ENCODE assay signal across 23 cellular contexts in the genomic region with DNA sequence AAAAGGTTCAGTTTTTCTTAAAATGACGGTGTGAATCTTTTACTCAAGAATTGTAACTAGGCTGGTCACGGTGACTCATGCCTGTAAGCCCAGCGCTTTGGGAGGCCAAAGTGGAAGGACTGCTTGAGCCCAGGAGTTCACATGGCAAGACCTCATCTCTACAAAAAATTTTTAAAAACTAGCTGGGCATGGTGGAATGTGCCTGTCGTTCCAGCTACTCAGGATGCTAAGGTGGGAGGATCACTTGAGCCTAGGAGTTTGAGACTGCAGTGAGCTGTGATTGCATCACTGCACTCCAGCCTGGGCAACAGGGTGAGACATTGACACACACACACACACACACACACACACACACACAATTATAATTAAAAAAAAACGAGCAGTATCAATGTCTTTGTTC.
A peak's percentile ranks its signal among the peaks of the same experiment; 100 is the strongest.
DNase-seq lines count a peak whose midpoint lies in the region; ATAC-seq, FAIRE-seq and TF ChIP-seq lines count a peak whose summit lies in the region.
"Had no signal": no experiment of that assay in that cellular context is flagged by ENCODE, and none has a peak within 500 bp of the region (broad histone marks: within the 10 kb centered on the region; RNA-seq: fewer than 3 reads in every experiment).

No MANE protein-coding gene starts in this region.

- H3K27ac ChIP-seq in mammary epithelial cell (ENCODE audit: insufficient read depth, low read depth, low read length) (no peak overlapping the region), H1 (ENCODE audit: low read depth, low read length) (no peak overlapping the region), thyroid gland (no peak overlapping the region)
- H3K27ac ChIP-seq in CD8-positive, alpha-beta T cell (ENCODE audit: low read depth, low read length) = no peak overlapping the region
- H3K27ac ChIP-seq: BLaER1 had no signal

- no peaks in the 10 kb centered on the region for H3K79me1 ChIP-seq in H1 (ENCODE audit: low read depth, low read length)

- POLR2A ChIA-PET in MCF 10A (lab: Yijun Ruan, JAX) = interaction anchor here (0.7 kb wide), 1 partner anchor 153 kb away, joined by 3 read pairs; no protein-coding TSS in a partner anchor
- POLR2A ChIA-PET in H1 (lab: Charles Lee; ENCODE audit: partially characterized antibody) = no interaction called here
- POLR2A ChIA-PET in CD8-positive, alpha-beta T cell (lab: Charles Lee) = no interaction called here

- no peaks in the 10 kb centered on the region for H3K27me3 ChIP-seq in mammary epithelial cell (ENCODE audit: insufficient read depth, low read length)
- no peaks in the 10 kb centered on the region for H3K27me3 ChIP-seq in MG63
- H3K27me3 ChIP-seq in H1 (replicated peaks in 1 of 4; ENCODE audit: control insufficient read depth in 3 of 4, extremely low read depth in 1 of 4, insufficient read depth in 3 of 4, low read length in 3 of 4) = no peaks in the 10 kb centered on the region
- H3K27me3 ChIP-seq in thyroid gland = no peaks in the 10 kb centered on the region
- no peaks in the 10 kb centered on the region for H3K27me3 ChIP-seq in CD8-positive, alpha-beta T cell (ENCODE audit: insufficient read depth, low read length)
- H3K27me3 ChIP-seq: BE2C, BLaER1 had no signal

- no peak overlapping the region for H3K4ac ChIP-seq in H1 (replicated peaks; ENCODE audit: insufficient read length, low read depth, low read length)

- no peak overlapping the region for H3K4me2 ChIP-seq in mammary epithelial cell (ENCODE audit: insufficient read depth, low read depth, low read length)
- no peak overlapping the region for H3K4me2 ChIP-seq in H1 (ENCODE audit: insufficient read depth in 1 of 2, low read depth in 2 of 2, low read length in 2 of 2)
- H3K4me2 ChIP-seq: BLaER1 had no signal

- H3K23ac ChIP-seq in H1 (ENCODE audit: insufficient read length) = no peak overlapping the region

- no peaks in the 10 kb centered on the region for H3K27me3 Mint-ChIP-seq in MCF 10A (ENCODE audit: insufficient read depth, unreplicated experiment)
- no peaks in the 10 kb centered on the region for H3K27me3 Mint-ChIP-seq in CD8-positive, alpha-beta T cell (ENCODE audit: low read depth)
- H3K27me3 Mint-ChIP-seq: CD4-positive, alpha-beta memory T cell; CD4-positive, CD25-positive, alpha-beta regulatory T cell had no signal

- H3K4me3 ChIP-seq in mammary epithelial cell (replicated peaks in 1 of 3; ENCODE audit: insufficient read depth in 1 of 3, low read depth in 2 of 3, low read length in 3 of 3) (no peak overlapping the region), MG63 (no peak overlapping the region), H1 (ENCODE audit: extremely low read depth in 1 of 4, insufficient read depth in 2 of 4, low read depth in 3 of 4, low read length in 4 of 4) (no peak overlapping the region), thyroid gland (replicated peaks in 1 of 3) (no peak overlapping the region)
- no peak overlapping the region for H3K4me3 ChIP-seq in CD8-positive, alpha-beta T cell (ENCODE audit: low read depth, low read length)
- H3K4me3 ChIP-seq: BLaER1 had no signal

- peaks cover 26% of the 10 kb centered on the region for H3K9me3 ChIP-seq in mammary epithelial cell (replicated peaks; ENCODE audit: insufficient read depth, low read length)
- no peaks in the 10 kb centered on the region for H3K9me3 ChIP-seq in MG63
- no peaks in the 10 kb centered on the region for H3K9me3 ChIP-seq in H1 (ENCODE audit: insufficient read depth in 2 of 2, low read depth in 1 of 2, low read length in 1 of 2)
- no peaks in the 10 kb centered on the region for H3K9me3 ChIP-seq in thyroid gland
- H3K9me3 ChIP-seq in CD8-positive, alpha-beta T cell (ENCODE audit: low read length) = no peaks in the 10 kb centered on the region
- H3K9me3 ChIP-seq: BE2C, BLaER1, Caco-2 had no signal

- BruUV-seq in MCF 10A (replicated peaks; lab: Mats Ljungman, UMichigan) (no TSS peak), mammary epithelial cell (replicated peaks; lab: Mats Ljungman, UMichigan) (no TSS peak)

- H2AFZ ChIP-seq in mammary epithelial cell (ENCODE audit: low read depth, low read length) (no peak overlapping the region), H1 (ENCODE audit: low read length) (0 out of 2 replicates have a peak overlapping the region, but pooled peaks have one; percentile 21)

- no peak overlapping the region for H3K9ac ChIP-seq in mammary epithelial cell (ENCODE audit: insufficient read depth, low read length)
- no peak overlapping the region for H3K9ac ChIP-seq in H1 (replicated peaks in 1 of 4; ENCODE audit: extremely low read depth in 1 of 4, low read depth in 3 of 4, low read length in 3 of 4)
- H3K9ac ChIP-seq: BLaER1 had no signal

- no peak overlapping the region for H3K56ac ChIP-seq in H1 (replicated peaks; ENCODE audit: insufficient read length, low read depth, low read length)

- no peak for ATAC-seq in HG03025 (IDR thresholded peaks at IDR 0.05; ENCODE audit: low FRiP score, unreplicated experiment)
- ATAC-seq in CD8-positive, alpha-beta T cell = no peak

- H4K5ac ChIP-seq in H1 (ENCODE audit: insufficient read length, low read depth, low read length) = no peak overlapping the region

- H2BK120ac ChIP-seq in H1 (replicated peaks; ENCODE audit: low read depth, low read length) = no peak overlapping the region

- TF ChIP-seq CTCF in MCF 10A (IDR thresholded peaks at IDR 0.05; ENCODE audit: unreplicated experiment) (no peak), mammary epithelial cell (conservative IDR thresholded peaks at IDR 0.05 in 1 of 2, IDR thresholded peaks at IDR 0.05 in 1 of 2; ENCODE audit: extremely low read depth in 1 of 2, insufficient read depth in 1 of 2, low read depth in 1 of 2, low read length in 2 of 2) (no peak), H1 (IDR thresholded peaks at IDR 0.05; ENCODE audit: control extremely low read depth in 1 of 3, insufficient read depth in 1 of 3, low read depth in 1 of 3, low read length in 3 of 3) (no peak), thyroid gland (IDR thresholded peaks at IDR 0.05) (no peak)
- no peak for TF ChIP-seq CTCF in CD8-positive, alpha-beta T cell (IDR thresholded peaks at IDR 0.05)

- H3K36me3 Mint-ChIP-seq in MCF 10A (ENCODE audit: insufficient read depth, unreplicated experiment) = no peaks in the 10 kb centered on the region
- H3K36me3 Mint-ChIP-seq in CD8-positive, alpha-beta T cell = no peaks in the 10 kb centered on the region
- H3K36me3 Mint-ChIP-seq: CD14-positive monocyte; CD4-positive, alpha-beta memory T cell; CD4-positive, CD25-positive, alpha-beta regulatory T cell had no signal

- H3K4me1 ChIP-seq in mammary epithelial cell (ENCODE audit: insufficient read depth, low read length) (no peaks in the 10 kb centered on the region), H1 (replicated peaks in 1 of 4; ENCODE audit: control insufficient read depth in 3 of 4, insufficient read depth in 4 of 4, low read length in 3 of 4) (peaks cover 0 to 4% (median 1%) of the 10 kb centered on the region in 4 experiments; a peak in 4 of 7 replicates), thyroid gland (no peaks in the 10 kb centered on the region)
- H3K4me1 ChIP-seq in CD8-positive, alpha-beta T cell (ENCODE audit: insufficient read depth, low read length) = no peaks in the 10 kb centered on the region
- H3K4me1 ChIP-seq: BE2C, BLaER1 had no signal

- dilution Hi-C loops in mammary epithelial cell (cut with HindIII; ENCODE audit: low sequenced_read_pairs) = no loop called here

- no peaks in the 10 kb centered on the region for H3K79me2 ChIP-seq in mammary epithelial cell (ENCODE audit: insufficient read depth, low read length)
- H3K79me2 ChIP-seq in H1 (ENCODE audit: control insufficient read depth in 1 of 2, insufficient read depth in 2 of 2, low read length in 2 of 2) = no peaks in the 10 kb centered on the region

- no peak for TF ChIP-seq EP300 in H1 (IDR thresholded peaks at IDR 0.05; ENCODE audit: borderline replicate concordance in 1 of 2, low read depth in 2 of 2, low read length in 2 of 2)

- no peak overlapping the region for H3K18ac ChIP-seq in H1 (ENCODE audit: extremely low read depth, low read length)

- H3K36me3 ChIP-seq in mammary epithelial cell (ENCODE audit: insufficient read depth, low read length) (no peaks in the 10 kb centered on the region), MG63 (no peaks in the 10 kb centered on the region), H1 (ENCODE audit: control insufficient read depth in 2 of 4, insufficient read depth in 4 of 4, low read length in 3 of 4) (no peaks in the 10 kb centered on the region), thyroid gland (no peaks in the 10 kb centered on the region)
- no peaks in the 10 kb centered on the region for H3K36me3 ChIP-seq in CD8-positive, alpha-beta T cell (ENCODE audit: insufficient read depth, low read length)
- H3K36me3 ChIP-seq: BE2C, BLaER1 had no signal

- H3K4me3 Mint-ChIP-seq in MCF 10A (ENCODE audit: unreplicated experiment) = no peak overlapping the region
- H3K4me3 Mint-ChIP-seq in CD8-positive, alpha-beta T cell = no peak overlapping the region
- H3K4me3 Mint-ChIP-seq: CD14-positive monocyte; CD4-positive, alpha-beta memory T cell; CD4-positive, CD25-positive, alpha-beta regulatory T cell had no signal

- in situ Hi-C loops in mammary epithelial cell (cut with MboI; ENCODE audit: low sequenced_read_pairs in 2 of 2) = no loop called here

- no peak overlapping the region for H3K14ac ChIP-seq in H1 (ENCODE audit: insufficient read length)

- peaks cover 4% of the 10 kb centered on the region; the same call in 1 of the 2 replicates for H3K23me2 ChIP-seq in H1 (ENCODE audit: low read depth, low read length)

- 64% methylated on average over 4 of the region's 5 CpGs for WGBS in mammary epithelial cell (ENCODE audit: low coverage, missing lambda C conversion rate)
- WGBS in H1 (ENCODE audit: extremely low coverage in 1 of 2, insufficient coverage in 1 of 2, insufficient read length in 1 of 2, insufficient replicate concordance in 2 of 2, low coverage in 1 of 2, low lambda C conversion rate in 2 of 2, missing lambda C conversion rate in 1 of 2), 2 experiments = 87% methylated on average over 5 of the region's 5 CpGs; no CpG with 5 or more reads in 1 of the 2 experiments
- WGBS in thyroid gland, 2 donors = 35 to 44% methylated on average over 5 of the region's 5 CpGs

- no peak for FAIRE-seq in H1 (lab: Jason Lieb, UNC)
- FAIRE-seq: A204.1, D721Med, G401.6, GM12891, GM19239 had no signal

- H2BK15ac ChIP-seq in H1 (ENCODE audit: low read length) = no peak overlapping the region

- no peak overlapping the region for H4K91ac ChIP-seq in H1 (replicated peaks; ENCODE audit: insufficient read length, low read length)

- TF ChIP-seq RAD21 in H1 (IDR thresholded peaks at IDR 0.05 in 1 of 2, conservative IDR thresholded peaks at IDR 0.05 in 1 of 2; ENCODE audit: low read depth in 2 of 2, low read length in 2 of 2) = no peak

- H2BK12ac ChIP-seq in H1 (ENCODE audit: low read depth, low read length) = no peak overlapping the region

- intact Hi-C loops in MCF 10A (cut with micrococcal nuclease) = no loop called here
- intact Hi-C loops in mammary epithelial cell (cut with micrococcal nuclease) = no loop called here
- intact Hi-C loops in thyroid gland (cut with DNase I) = no loop called here
- intact Hi-C loops in CD8-positive, alpha-beta T cell (cut with DNase I, micrococcal nuclease) = no loop called here

- TF ChIP-seq POLR2A in H1 (IDR thresholded peaks at IDR 0.05; ENCODE audit: control extremely low read depth in 1 of 2, low read depth in 2 of 2, low read length in 2 of 2) (no peak), thyroid gland (IDR thresholded peaks at IDR 0.05) (no peak)

- DNase-seq in MCF 10A (ENCODE audit: unreplicated experiment) (peak; percentile 5), mammary epithelial cell (no peak), MG63 (peak; percentile 47), H1 (ENCODE audit: low read depth in 1 of 2, low spot score in 2 of 2) (no peak), thyroid gland (peak; percentile 54 to 68)
- no peak for DNase-seq in CD8-positive, alpha-beta T cell
- DNase-seq: 8988T; ACHN; BE2C; Caco-2; Calu3; CD4-positive, alpha-beta memory T cell; CD4-positive, CD25-positive, alpha-beta regulatory T cell; DMS79 treated with DMSO at 0.1 percent for 48 hours; GF-D8 had no signal

- H4K8ac ChIP-seq in H1 (ENCODE audit: extremely low read depth, insufficient read depth, low read length) = no peak overlapping the region

- no peaks in the 10 kb centered on the region for H3K4me1 Mint-ChIP-seq in MCF 10A (ENCODE audit: insufficient read depth, unreplicated experiment)
- no peaks in the 10 kb centered on the region for H3K4me1 Mint-ChIP-seq in CD8-positive, alpha-beta T cell (ENCODE audit: low read depth)
- H3K4me1 Mint-ChIP-seq: CD14-positive monocyte; CD4-positive, alpha-beta memory T cell; CD4-positive, CD25-positive, alpha-beta regulatory T cell had no signal

- no peak overlapping the region for H3K27ac Mint-ChIP-seq in MCF 10A (ENCODE audit: low read depth, unreplicated experiment)
- no peak overlapping the region for H3K27ac Mint-ChIP-seq in CD8-positive, alpha-beta T cell
- H3K27ac Mint-ChIP-seq: CD14-positive monocyte; CD4-positive, alpha-beta memory T cell; CD4-positive, CD25-positive, alpha-beta regulatory T cell had no signal

- no peak overlapping the region for H2BK5ac ChIP-seq in H1 (ENCODE audit: low read depth, low read length)

- peaks cover 9% of the 10 kb centered on the region for H3K9me3 Mint-ChIP-seq in MCF 10A (ENCODE audit: unreplicated experiment)
- no peaks in the 10 kb centered on the region for H3K9me3 Mint-ChIP-seq in CD8-positive, alpha-beta T cell

- H2BK20ac ChIP-seq in H1 (ENCODE audit: low read length) = no peak overlapping the region

- H4K20me1 ChIP-seq in mammary epithelial cell (ENCODE audit: insufficient read depth, low read length) (no peaks in the 10 kb centered on the region), H1 (replicated peaks in 1 of 2; ENCODE audit: control insufficient read depth in 1 of 2, insufficient read depth in 2 of 2, low read length in 2 of 2) (no peaks in the 10 kb centered on the region)
- H4K20me1 ChIP-seq: BLaER1 had no signal

- H2AK5ac ChIP-seq in H1 (ENCODE audit: low read depth, low read length) = no peak overlapping the region

- CTCF ChIA-PET in MCF 10A (lab: Yijun Ruan, JAX) (interaction anchor here (0.7 kb wide), 1 partner anchor 18 kb away, joined by 3 read pairs; no protein-coding TSS in a partner anchor), mammary epithelial cell (lab: Charles Lee; ENCODE audit: low non-redundant PET) (no interaction called here), H1 (lab: Charles Lee; ENCODE audit: partially characterized antibody) (interaction anchor here (0.7 kb wide), 2 partner anchors 8 to 197 kb away, joined by 3 read pairs; no protein-coding TSS in a partner anchor)
- CTCF ChIA-PET in CD8-positive, alpha-beta T cell (lab: Charles Lee) = no interaction called here

Comparison
In these comparisons a context has a peak if more than half of its experiments do, and no peak if none do; other contexts are left out.
1. DNase-seq: peak in MCF 10A (single experiment), MG63 (single experiment) and thyroid gland (2 of 2); none in mammary epithelial cell (single experiment), H1 (0 of 2) and CD8-positive, alpha-beta T cell (0 of 7).
2. CTCF ChIA-PET loops: an anchor here in MCF 10A (0.7 kb wide) and H1 (0.7 kb wide); none called in mammary epithelial cell and CD8-positive, alpha-beta T cell.